ENCODE assay signal across 8 cellular contexts in genomic region chr7:92244803-92245486, GRCh38. TPM values are rescaled to one million over a fixed set of nuclear protein-coding genes. Genes with fewer than 3 reads are reported as not detected.
DNase-seq lines count a peak whose midpoint lies in the region; ATAC-seq and TF ChIP-seq lines count a peak whose summit lies in the region.

No MANE protein-coding gene starts in this region.

- H2AFZ ChIP-seq in OCI-LY3 (ENCODE audit: low read depth, low read length): peak overlapping the region; percentile 77

- H3K4me1 ChIP-seq in DOHH2 (ENCODE audit: control insufficient read depth, low read length) (peaks cover 33% of the 10 kb centered on the region), OCI-LY3 (ENCODE audit: low read length) (peaks cover 28% of the 10 kb centered on the region), mesodermal cell (ENCODE audit: control insufficient read depth, insufficient read depth, low read length, poor library complexity, severe bottlenecking) (peaks cover 9% of the 10 kb centered on the region), uterus (peaks cover 0 to 4% of the 10 kb centered on the region in 2 donors)

- H3K4me3 ChIP-seq in DOHH2 (ENCODE audit: low read length) (peak overlapping the region; percentile 96), OCI-LY3 (ENCODE audit: low read length) (peak overlapping the region; percentile 97), mesodermal cell (ENCODE audit: extremely low read depth, insufficient read depth, low read length, poor library complexity, severe bottlenecking) (peak overlapping the region; percentile 76), uterus (peak overlapping the region; percentile 92 to 99)

- H4K20me1 ChIP-seq in DOHH2 (ENCODE audit: control insufficient read depth, insufficient read depth, low read depth, low read length) (peaks cover 4% of the 10 kb centered on the region; the same call in 1 of the 2 replicates), OCI-LY3 (ENCODE audit: insufficient read depth, low read length) (peaks cover 15% of the 10 kb centered on the region; the same call in 1 of the 2 replicates)

- peak; percentile 2 for ATAC-seq in GM21825 (IDR thresholded peaks at IDR 0.05; ENCODE audit: unreplicated experiment)

- DNase-seq in uterus: no peak
- no peak for DNase-seq in GM13977 (ENCODE audit: low spot score)
- no peak for DNase-seq in SHP77 treated with DMSO at 0.1 percent for 48 hours (lab: John Stamatoyannopoulos, UW)

- H3K36me3 ChIP-seq in DOHH2 (ENCODE audit: control insufficient read depth, low read length) (peaks cover 50% of the 10 kb centered on the region), OCI-LY3 (replicated peaks; ENCODE audit: low read depth, low read length) (peaks cover 12% of the 10 kb centered on the region), mesodermal cell (ENCODE audit: control insufficient read depth, insufficient read depth, low read length) (peaks cover 22% of the 10 kb centered on the region), uterus (peaks cover 0 to 3% of the 10 kb centered on the region in 2 donors)

- H3K27ac ChIP-seq in DOHH2 (ENCODE audit: low read depth, low read length) (peak overlapping the region; percentile 74), OCI-LY3 (ENCODE audit: low read length) (peak overlapping the region; percentile 70), mesodermal cell (ENCODE audit: low read depth, low read length, severe bottlenecking) (peak overlapping the region; percentile 89), uterus (peak overlapping the region; percentile 90 to 94)

- 0 out of 2 replicates have a peak, but pooled peaks cover 4% of the 10 kb centered on the region for H3F3A ChIP-seq in DOHH2 (ENCODE audit: control insufficient read depth, insufficient read depth)

- no peak for TF ChIP-seq POLR2A in uterus (IDR thresholded peaks at IDR 0.05)

- H3K27ac Mint-ChIP-seq in dendritic cell treated with granulocyte-macrophage colony-stimulating factor and Interleukin-4, amounts not matched to agents 40 ng/mL and 50 ng/mL, for 4 days: peak overlapping the region; percentile 97

- peak overlapping the region; percentile 98 for H3K4me2 ChIP-seq in DOHH2 (ENCODE audit: low read length)
- peak overlapping the region; percentile 90 for H3K4me2 ChIP-seq in OCI-LY3 (ENCODE audit: low read length)

- in situ Hi-C loops in GM13977 (cut with MboI; ENCODE audit: low pct_unique_long_range_greater_than_20kb, low sequenced_read_pairs, unreplicated experiment): no loop called here

- H3K36me3 Mint-ChIP-seq in dendritic cell treated with granulocyte-macrophage colony-stimulating factor and Interleukin-4, amounts not matched to agents 40 ng/mL and 50 ng/mL, for 4 days (ENCODE audit: low read depth): peaks cover 28% of the 10 kb centered on the region

- H3K27me3 ChIP-seq in DOHH2 (ENCODE audit: control insufficient read depth, low read length): no peaks in the 10 kb centered on the region
- H3K27me3 ChIP-seq in OCI-LY3 (ENCODE audit: low read depth, low read length): no peaks in the 10 kb centered on the region
- no peaks in the 10 kb centered on the region for H3K27me3 ChIP-seq in uterus

- H3K9ac ChIP-seq in OCI-LY3 (ENCODE audit: low read length): peak overlapping the region; percentile 83

- H3K9me3 ChIP-seq in DOHH2 (ENCODE audit: control insufficient read depth, insufficient read depth, low read length): no peaks in the 10 kb centered on the region
- no peaks in the 10 kb centered on the region for H3K9me3 ChIP-seq in OCI-LY3 (ENCODE audit: insufficient read depth, low read length)
- H3K9me3 ChIP-seq in mesodermal cell (ENCODE audit: control insufficient read depth, low read length): no peaks in the 10 kb centered on the region
- no peaks in the 10 kb centered on the region for H3K9me3 ChIP-seq in uterus

- TF ChIP-seq CTCF in DOHH2 (IDR thresholded peaks at IDR 0.05; ENCODE audit: low read depth, low read length, poor library complexity, severe bottlenecking) (no peak), OCI-LY3 (IDR thresholded peaks at IDR 0.05; ENCODE audit: low read depth, low read length) (no peak), uterus (IDR thresholded peaks at IDR 0.05) (no peak), GM13977 (IDR thresholded peaks at IDR 0.05; ENCODE audit: extremely low read depth, insufficient read depth, missing control alignments) (no peak)

- 5 to 8% methylated on average over 6 to 10 of the region's 11 CpGs for WGBS in mesodermal cell (ENCODE audit: insufficient coverage in 2 of 2), 2 experiments

- H3K4me1 Mint-ChIP-seq in dendritic cell treated with granulocyte-macrophage colony-stimulating factor and Interleukin-4, amounts not matched to agents 40 ng/mL and 50 ng/mL, for 4 days (ENCODE audit: low read depth): peaks cover 27% of the 10 kb centered on the region

- H3K79me2 ChIP-seq in DOHH2 (ENCODE audit: control insufficient read depth, low read length): peaks cover 75% of the 10 kb centered on the region
- peaks cover 65% of the 10 kb centered on the region for H3K79me2 ChIP-seq in OCI-LY3 (ENCODE audit: low read length)

- H3K9me3 Mint-ChIP-seq in dendritic cell treated with granulocyte-macrophage colony-stimulating factor and Interleukin-4, amounts not matched to agents 40 ng/mL and 50 ng/mL, for 4 days: no peaks in the 10 kb centered on the region

- H3K9me2 ChIP-seq in DOHH2 (replicated peaks; ENCODE audit: control insufficient read depth, low read length): no peaks in the 10 kb centered on the region

- H3K4me3 Mint-ChIP-seq in dendritic cell treated with granulocyte-macrophage colony-stimulating factor and Interleukin-4, amounts not matched to agents 40 ng/mL and 50 ng/mL, for 4 days: peak overlapping the region; percentile 87

- no peaks in the 10 kb centered on the region for H3K27me3 Mint-ChIP-seq in dendritic cell treated with granulocyte-macrophage colony-stimulating factor and Interleukin-4, amounts not matched to agents 40 ng/mL and 50 ng/mL, for 4 days

- intact Hi-C loops in dendritic cell treated with granulocyte-macrophage colony-stimulating factor and Interleukin-4, amounts not matched to agents 40 ng/mL and 50 ng/mL, for 4 days (cut with micrococcal nuclease): loop anchor here (2.0 to 5.0 kb wide), 4 partner anchors 110 to 342 kb away; partner anchors contain the start of genes AKAP9, CYP51A1, PEX1 and RBM48
- intact Hi-C loops in uterus (cut with DNase I; ENCODE audit: low total_unique reads): no loop called here

RNA-seq across cellular contexts. Expression of gene KRIT1, which starts 0.8 kb away (rescaled TPM):
- polyA plus RNA-seq in mesodermal cell (2013, experiment 1 of 2): 30.4 TPM
- polyA plus RNA-seq in mesodermal cell (2013, experiment 2 of 2): 35.7 TPM
- 100 to 1,000 TPM in 2 of 4 donors, 10 to 100 TPM in 2; 63.3 to 161 (median 101) TPM for total RNA-seq in uterus

RNA-seq across cellular contexts. Expression of gene ANKIB1, which starts 0.8 kb away (rescaled TPM):
- 31.4 TPM for polyA plus RNA-seq in mesodermal cell (2013, experiment 1 of 2)
- 29.2 TPM for polyA plus RNA-seq in mesodermal cell (2013, experiment 2 of 2)
- total RNA-seq in uterus: 10 to 100 TPM; 27.4 to 100.0 (median 54.6) TPM
